ENCODE assay signal across 23 cellular contexts in the genomic region with DNA sequence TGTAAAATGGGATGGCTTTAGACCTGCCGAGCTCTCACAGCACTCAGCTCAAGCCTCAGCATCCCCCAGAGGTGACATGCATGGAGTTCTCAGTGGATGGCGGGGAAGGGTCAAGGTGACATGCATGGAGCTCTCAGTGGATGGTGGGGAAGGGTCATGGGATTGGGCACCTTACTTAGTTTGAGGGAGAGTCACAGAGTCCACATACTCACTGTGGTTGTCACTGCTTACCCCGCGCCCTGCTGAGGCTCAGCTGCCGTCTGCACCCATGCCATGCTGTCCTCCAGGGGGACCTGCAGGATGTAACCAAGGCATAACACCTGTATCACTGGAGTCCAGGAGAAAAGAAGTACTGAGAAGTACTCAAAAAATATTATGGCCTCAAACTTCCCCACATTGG.
"Had no signal": no experiment of that assay in that cellular context is flagged by ENCODE, and none has a peak within 500 bp of the region (broad histone marks: within the 10 kb centered on the region; RNA-seq: fewer than 3 reads in every experiment).

No MANE protein-coding gene starts in this region.

- H3K36me3 ChIP-seq: left ventricle myocardium inferior, neutrophil, spleen, suprapubic skin, tibial nerve, uterus had no signal

- H3K27ac ChIP-seq: hepatocyte, left ventricle myocardium inferior, neutrophil, parathyroid adenoma, psoas muscle, skin epidermis, spleen, suprapubic skin, tibial nerve, uterus had no signal

- H2AFZ ChIP-seq: hepatocyte, parathyroid adenoma had no signal

- H3K27ac Mint-ChIP-seq: naive thymus-derived CD8-positive, alpha-beta T cell; nephron; stimulated activated effector memory CD8-positive, alpha-beta T cell treated with anti-CD3 and anti-CD28 coated beads, Interleukin-12 subunit alpha, Interleukin-12 subunit beta, amount 100 ng/mL, for 72 hours; stimulated activated naive CD8-positive, alpha-beta T cell treated with anti-CD3 and anti-CD28 coated beads, Interleukin-15, Interleukin-2, amounts not matched to agents 100 ng/mL and 50 ng/mL, for 24 hours; type B pancreatic cell had no signal

- H3K9me3 Mint-ChIP-seq: naive thymus-derived CD8-positive, alpha-beta T cell; nephron; neural crest cell; stimulated activated naive CD8-positive, alpha-beta T cell treated with anti-CD3 and anti-CD28 coated beads, Interleukin-15, Interleukin-2, amounts not matched to agents 100 ng/mL and 50 ng/mL, for 24 hours; type B pancreatic cell had no signal

- H3K27me3 ChIP-seq: hepatocyte, neutrophil, spleen, suprapubic skin, tibial nerve, uterus had no signal

- H3K27me3 Mint-ChIP-seq: naive thymus-derived CD8-positive, alpha-beta T cell; stimulated activated naive CD8-positive, alpha-beta T cell treated with anti-CD3 and anti-CD28 coated beads, Interleukin-15, Interleukin-2, amounts not matched to agents 100 ng/mL and 50 ng/mL, for 24 hours had no signal

- H3K4me3 Mint-ChIP-seq: naive thymus-derived CD8-positive, alpha-beta T cell; nephron; neural crest cell; stimulated activated effector memory CD8-positive, alpha-beta T cell treated with anti-CD3 and anti-CD28 coated beads, Interleukin-12 subunit alpha, Interleukin-12 subunit beta, amount 100 ng/mL, for 72 hours; stimulated activated naive CD8-positive, alpha-beta T cell treated with anti-CD3 and anti-CD28 coated beads, Interleukin-15, Interleukin-2, amounts not matched to agents 100 ng/mL and 50 ng/mL, for 24 hours; type B pancreatic cell had no signal

- H3K9me3 ChIP-seq: left ventricle myocardium inferior, neutrophil, psoas muscle, spleen, suprapubic skin, tibial nerve, uterus had no signal

- DNase-seq: islet precursor cell; left ventricle myocardium inferior; naive thymus-derived CD8-positive, alpha-beta T cell; occipital lobe; psoas muscle; right cardiac atrium; spleen; stimulated activated CD4-positive, alpha-beta T cell treated with anti-CD3 and anti-CD28 coated beads, Interleukin-4, amount 100 ng/mL, for 24 hours; stimulated activated naive CD4-positive, alpha-beta T cell; uterus had no signal

- H3K4me1 Mint-ChIP-seq: nephron; stimulated activated effector memory CD8-positive, alpha-beta T cell treated with anti-CD3 and anti-CD28 coated beads, Interleukin-12 subunit alpha, Interleukin-12 subunit beta, amount 100 ng/mL, for 72 hours had no signal

- ATAC-seq: naive thymus-derived CD8-positive, alpha-beta T cell; psoas muscle; right cardiac atrium; sciatic nerve; stimulated activated effector memory CD8-positive, alpha-beta T cell treated with anti-CD3 and anti-CD28 coated beads, Interleukin-12 subunit alpha, Interleukin-12 subunit beta, amount 100 ng/mL, for 72 hours had no signal

- H3K4me2 ChIP-seq: hepatocyte had no signal

- H3K4me3 ChIP-seq: hepatocyte, left ventricle myocardium inferior, lung, psoas muscle, skin epidermis, spleen, suprapubic skin, tibial nerve, uterus had no signal

- H3K36me3 Mint-ChIP-seq: stimulated activated effector memory CD8-positive, alpha-beta T cell treated with anti-CD3 and anti-CD28 coated beads, Interleukin-12 subunit alpha, Interleukin-12 subunit beta, amount 100 ng/mL, for 72 hours; type B pancreatic cell had no signal

- H3K9ac ChIP-seq: parathyroid adenoma had no signal

- H3K4me1 ChIP-seq: left ventricle myocardium inferior, parathyroid adenoma, psoas muscle, suprapubic skin, tibial nerve, uterus had no signal
